ENCODE assay signal across 22 cellular contexts in the genomic region with DNA sequence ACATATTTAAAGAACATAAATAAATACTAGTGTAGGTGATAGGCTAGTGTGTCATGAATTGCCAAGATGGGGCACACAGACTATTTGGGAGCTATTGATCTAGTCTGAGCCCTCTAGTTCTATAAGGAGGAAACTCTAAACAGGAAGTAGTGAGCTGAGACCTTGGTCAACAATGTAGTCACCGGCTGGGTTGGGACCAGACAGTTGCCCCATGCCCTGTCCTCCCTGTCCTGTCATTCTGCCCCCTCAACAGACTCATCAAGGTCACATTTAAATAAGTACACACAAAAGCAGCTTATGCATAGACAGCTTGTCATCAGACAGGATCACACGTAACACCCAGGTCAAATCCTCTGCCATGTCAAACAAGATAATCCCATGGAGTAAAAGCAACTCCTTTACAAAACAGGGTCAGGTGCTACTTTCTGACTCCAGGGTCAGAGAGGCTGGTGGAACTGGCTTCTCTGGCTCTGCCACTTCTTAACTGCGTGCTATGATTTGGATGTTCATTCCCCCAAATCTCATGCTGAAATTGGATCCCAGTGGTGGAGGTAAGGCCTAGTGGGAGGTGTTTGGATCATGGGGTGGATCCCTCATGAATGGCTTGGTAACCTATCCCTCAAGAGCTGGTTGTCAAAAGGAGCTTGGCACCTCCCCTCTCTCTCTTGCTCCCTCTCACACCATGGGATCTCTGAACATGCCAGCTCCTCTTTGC.
DNase-seq lines count a peak whose midpoint lies in the region; ATAC-seq and TF ChIP-seq lines count a peak whose summit lies in the region.
"Had no signal": no experiment of that assay in that cellular context is flagged by ENCODE, and none has a peak within 500 bp of the region (broad histone marks: within the 10 kb centered on the region; RNA-seq: fewer than 3 reads in every experiment).

No MANE protein-coding gene starts in this region.

- peak overlapping the region; percentile 61 for H3K27ac ChIP-seq in C4-2B
- H3K27ac ChIP-seq: A549, BLaER1, neural progenitor cell, psoas muscle, RWPE1, stomach had no signal

- ATAC-seq in GM18517 (IDR thresholded peaks at IDR 0.05; ENCODE audit: unreplicated experiment) (no peak), left cardiac atrium (no peak)
- ATAC-seq: A549, left colon, psoas muscle had no signal

- intact Hi-C loops in left cardiac atrium (cut with DNase I): loop anchor here (5.0 to 10.0 kb wide), 3 partner anchors 55 to 217 kb away; no protein-coding TSS in a partner anchor

- no peak overlapping the region for H3K4me3 ChIP-seq in epithelial cell of esophagus (ENCODE audit: low read length)
- H3K4me3 ChIP-seq: A549, BLaER1, MG63, neural progenitor cell, psoas muscle, skin epidermis, stomach had no signal

- peak; percentile 60 for DNase-seq in SKM-1 treated with dmso at 0.1 percent for 144 hours (lab: John Stamatoyannopoulos, UW; ENCODE audit: unreplicated experiment)
- DNase-seq in SKM-1 (lab: John Stamatoyannopoulos, UW; ENCODE audit: unreplicated experiment): no peak
- peak; percentile 87 for DNase-seq in NCI-H2029 (lab: John Stamatoyannopoulos, UW)
- peak; percentile 38 for DNase-seq in epithelial cell of esophagus (ENCODE audit: low read depth)
- no peak for DNase-seq in HuH-7 (ENCODE audit: low spot score)
- no peak for DNase-seq in left cardiac atrium
- DNase-seq: IMR-90; left colon; MG63; NCI-H1694; NCI-H345; psoas muscle; stimulated activated CD4-positive, alpha-beta T cell treated with anti-CD3 and anti-CD28 coated beads, Interleukin-2, amount 100 ng/mL, for 48 hours; stomach; trophoblast cell had no signal

- TF ChIP-seq CTCF in C4-2B (conservative IDR thresholded peaks at IDR 0.05): no peak
- no peak for TF ChIP-seq CTCF in epithelial cell of esophagus (IDR thresholded peaks at IDR 0.05; ENCODE audit: insufficient read depth, low read depth, low read length, missing control alignments)

Comparison
In these comparisons a context has a peak if more than half of its experiments do, and no peak if none do; other contexts are left out.
1. DNase-seq: peak in SKM-1 treated with dmso at 0.1 percent for 144 hours (single experiment), NCI-H2029 (single experiment) and epithelial cell of esophagus (single experiment); none in SKM-1 (single experiment), HuH-7 (single experiment) and left cardiac atrium (single experiment).